In the genomic region with DNA sequence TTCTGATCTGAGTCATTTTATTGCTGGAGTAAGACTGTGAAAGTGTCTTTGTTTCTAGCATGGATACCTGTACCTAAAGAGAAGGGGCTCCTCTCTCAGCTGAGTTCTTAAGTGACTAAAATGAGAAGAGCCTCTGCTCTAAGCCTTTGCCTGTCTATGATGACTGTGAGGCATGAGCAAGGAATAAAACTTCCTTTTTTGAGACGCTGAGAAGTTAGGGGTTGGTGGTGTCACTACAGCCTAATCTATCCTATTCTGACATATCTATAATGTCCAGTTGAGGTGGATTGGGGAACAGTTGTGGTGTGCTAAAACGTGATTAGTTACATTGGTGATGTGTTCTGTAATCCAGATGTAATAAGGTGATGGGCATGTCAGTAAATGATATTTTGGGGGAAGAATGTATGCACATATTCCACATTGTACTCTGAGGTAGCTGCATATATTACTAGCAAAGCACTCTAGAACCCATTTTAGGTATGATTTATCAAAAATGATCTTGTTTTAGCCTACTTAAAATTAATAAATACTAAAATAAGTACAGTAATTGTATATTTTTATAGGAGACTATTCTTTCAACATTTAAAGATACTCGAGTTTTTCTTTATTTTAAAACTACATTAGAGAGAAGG, we compare ENCODE assay signal across 1 cellular context.
TF ChIP-seq lines count a peak whose summit lies in the region.

No MANE protein-coding gene starts in this region.

TF ChIP-seq in K562, 482 proteins besides CTCF, POLR2A, EP300 and RAD21 (continued from another document and continues in another):
- TF ChIP-seq, protein P1, sequence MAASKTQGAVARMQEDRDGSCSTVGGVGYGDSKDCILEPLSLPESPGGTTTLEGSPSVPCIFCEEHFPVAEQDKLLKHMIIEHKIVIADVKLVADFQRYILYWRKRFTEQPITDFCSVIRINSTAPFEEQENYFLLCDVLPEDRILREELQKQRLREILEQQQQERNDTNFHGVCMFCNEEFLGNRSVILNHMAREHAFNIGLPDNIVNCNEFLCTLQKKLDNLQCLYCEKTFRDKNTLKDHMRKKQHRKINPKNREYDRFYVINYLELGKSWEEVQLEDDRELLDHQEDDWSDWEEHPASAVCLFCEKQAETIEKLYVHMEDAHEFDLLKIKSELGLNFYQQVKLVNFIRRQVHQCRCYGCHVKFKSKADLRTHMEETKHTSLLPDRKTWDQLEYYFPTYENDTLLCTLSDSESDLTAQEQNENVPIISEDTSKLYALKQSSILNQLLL (CRISPR knock-in tag; IDR thresholded peaks at IDR 0.05; ENCODE audit: borderline replicate concordance), result no peak
- TF ChIP-seq SRSF7 (optimal IDR thresholded peaks at IDR 0.05; ENCODE audit: low read depth, low read length) (no peak), TCF3 (CRISPR knock-in tag; IDR thresholded peaks at IDR 0.05) (peak; percentile 97), NCOA1 (IDR thresholded peaks at IDR 0.05; ENCODE audit: low read depth) (peak; percentile 41; the same call in 1 of the 2 replicates), MTA1 (IDR thresholded peaks at IDR 0.05; ENCODE audit: borderline replicate concordance) (no peak), KLF13 (tag; IDR thresholded peaks at IDR 0.05; ENCODE audit: borderline replicate concordance, low read depth) (no peak), NR0B1 (IDR thresholded peaks at IDR 0.05; ENCODE audit: partially characterized antibody) (no peak), POLR2AphosphoS5 (IDR thresholded peaks at IDR 0.05; ENCODE audit: control insufficient read depth, insufficient read depth, low read depth, low read length) (peak; percentile 89), POLR2G (IDR thresholded peaks at IDR 0.05; ENCODE audit: low read depth, low read length) (no peak), THRAP3 (IDR thresholded peaks at IDR 0.05; ENCODE audit: borderline replicate concordance) (no peak), ZNF232 (CRISPR knock-in tag; IDR thresholded peaks at IDR 0.05) (no peak), CCNT2 (IDR thresholded peaks at IDR 0.05; ENCODE audit: borderline replicate concordance, extremely low read depth, insufficient read length, low read depth, low read length) (peak; percentile 34), RB1 (IDR thresholded peaks at IDR 0.05; ENCODE audit: low read depth) (no peak), ARID1B (IDR thresholded peaks at IDR 0.05) (peak; percentile 96), KLF1 (tag; IDR thresholded peaks at IDR 0.05) (no peak), ZEB2 (IDR thresholded peaks at IDR 0.05) (peak; percentile 27; the same call in 1 of the 2 replicates), ZFP36 (IDR thresholded peaks at IDR 0.05; ENCODE audit: low read depth, low read length, partially characterized antibody) (no peak), ZNF830 (CRISPR knock-in tag; IDR thresholded peaks at IDR 0.05) (no peak), THAP7 (CRISPR knock-in tag; IDR thresholded peaks at IDR 0.05) (no peak), DDX20 (tag; IDR thresholded peaks at IDR 0.05; ENCODE audit: low read depth) (no peak), ZBTB26 (CRISPR knock-in tag; IDR thresholded peaks at IDR 0.05) (no peak), FOXP4 (CRISPR knock-in tag; IDR thresholded peaks at IDR 0.05; ENCODE audit: borderline replicate concordance) (no peak), CHD4 (IDR thresholded peaks at IDR 0.05; ENCODE audit: insufficient read depth, insufficient replicate concordance, low read depth, low read length, poor library complexity, severe bottlenecking) (no peak), ZNF282 (CRISPR knock-in tag; IDR thresholded peaks at IDR 0.05) (no peak), TAF1 (IDR thresholded peaks at IDR 0.05; ENCODE audit: control insufficient read depth, extremely low read depth, insufficient read depth, low read length, severe bottlenecking) (no peak), ZNF347 (CRISPR knock-in tag; IDR thresholded peaks at IDR 0.05; ENCODE audit: low read depth) (no peak), XRCC5 (IDR thresholded peaks at IDR 0.05; ENCODE audit: low read depth, low read length) (no peak), FOSL1 (tag; conservative IDR thresholded peaks at IDR 0.05) (peak; percentile 30; the same call in 1 of the 2 replicates), SMAD3 (CRISPR knock-in tag; conservative IDR thresholded peaks at IDR 0.05) (no peak), RBM25 (IDR thresholded peaks at IDR 0.05; ENCODE audit: low read depth, low read length, severe bottlenecking) (no peak), SAFB2 (IDR thresholded peaks at IDR 0.05; ENCODE audit: borderline replicate concordance, low read depth, low read length, severe bottlenecking) (no peak), NCOA2 (IDR thresholded peaks at IDR 0.05; ENCODE audit: partially characterized antibody in 2 of 2) (peak in 1 of 2 experiments; percentile 10), RAD51 (IDR thresholded peaks at IDR 0.05; ENCODE audit: borderline replicate concordance, low read depth) (no peak), NFYB (IDR thresholded peaks at IDR 0.05; ENCODE audit: extremely low read depth, insufficient read length) (no peak), MYNN (IDR thresholded peaks at IDR 0.05) (peak; percentile 42; the same call in 1 of the 2 replicates), MYNN (CRISPR knock-in tag; IDR thresholded peaks at IDR 0.05) (no peak), CXXC5 (CRISPR knock-in tag; IDR thresholded peaks at IDR 0.05) (0 out of 2 replicates have a peak, but pooled peaks have one; percentile 33), SOX6 (IDR thresholded peaks at IDR 0.05) (peak; percentile 88), FOXP1 (CRISPR knock-in tag; IDR thresholded peaks at IDR 0.05) (no peak), ZBED1 (IDR thresholded peaks at IDR 0.05) (no peak), RBM39 (optimal IDR thresholded peaks at IDR 0.05; ENCODE audit: low read depth, low read length) (no peak), ERF (CRISPR knock-in tag; IDR thresholded peaks at IDR 0.05) (no peak), SRSF1 (IDR thresholded peaks at IDR 0.05; ENCODE audit: low read depth, low read length) (no peak), SAFB (IDR thresholded peaks at IDR 0.05; ENCODE audit: borderline replicate concordance, low read depth, low read length) (no peak), ZNF551 (CRISPR knock-in tag; IDR thresholded peaks at IDR 0.05) (no peak)
- TF ChIP-seq, protein P2, sequence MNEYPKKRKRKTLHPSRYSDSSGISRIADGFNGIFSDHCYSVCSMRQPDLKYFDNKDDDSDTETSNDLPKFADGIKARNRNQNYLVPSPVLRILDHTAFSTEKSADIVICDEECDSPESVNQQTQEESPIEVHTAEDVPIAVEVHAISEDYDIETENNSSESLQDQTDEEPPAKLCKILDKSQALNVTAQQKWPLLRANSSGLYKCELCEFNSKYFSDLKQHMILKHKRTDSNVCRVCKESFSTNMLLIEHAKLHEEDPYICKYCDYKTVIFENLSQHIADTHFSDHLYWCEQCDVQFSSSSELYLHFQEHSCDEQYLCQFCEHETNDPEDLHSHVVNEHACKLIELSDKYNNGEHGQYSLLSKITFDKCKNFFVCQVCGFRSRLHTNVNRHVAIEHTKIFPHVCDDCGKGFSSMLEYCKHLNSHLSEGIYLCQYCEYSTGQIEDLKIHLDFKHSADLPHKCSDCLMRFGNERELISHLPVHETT (CRISPR knock-in tag; conservative IDR thresholded peaks at IDR 0.05 in 1 of 2, IDR thresholded peaks at IDR 0.05 in 1 of 2), result no peak
- TF ChIP-seq, protein P3, sequence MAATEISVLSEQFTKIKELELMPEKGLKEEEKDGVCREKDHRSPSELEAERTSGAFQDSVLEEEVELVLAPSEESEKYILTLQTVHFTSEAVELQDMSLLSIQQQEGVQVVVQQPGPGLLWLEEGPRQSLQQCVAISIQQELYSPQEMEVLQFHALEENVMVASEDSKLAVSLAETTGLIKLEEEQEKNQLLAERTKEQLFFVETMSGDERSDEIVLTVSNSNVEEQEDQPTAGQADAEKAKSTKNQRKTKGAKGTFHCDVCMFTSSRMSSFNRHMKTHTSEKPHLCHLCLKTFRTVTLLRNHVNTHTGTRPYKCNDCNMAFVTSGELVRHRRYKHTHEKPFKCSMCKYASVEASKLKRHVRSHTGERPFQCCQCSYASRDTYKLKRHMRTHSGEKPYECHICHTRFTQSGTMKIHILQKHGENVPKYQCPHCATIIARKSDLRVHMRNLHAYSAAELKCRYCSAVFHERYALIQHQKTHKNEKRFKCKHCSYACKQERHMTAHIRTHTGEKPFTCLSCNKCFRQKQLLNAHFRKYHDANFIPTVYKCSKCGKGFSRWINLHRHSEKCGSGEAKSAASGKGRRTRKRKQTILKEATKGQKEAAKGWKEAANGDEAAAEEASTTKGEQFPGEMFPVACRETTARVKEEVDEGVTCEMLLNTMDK (IDR thresholded peaks at IDR 0.05; ENCODE audit: borderline replicate concordance, insufficient read depth, low read depth, low read length, poor library complexity, severe bottlenecking), result no peak
- TF ChIP-seq, protein P4, sequence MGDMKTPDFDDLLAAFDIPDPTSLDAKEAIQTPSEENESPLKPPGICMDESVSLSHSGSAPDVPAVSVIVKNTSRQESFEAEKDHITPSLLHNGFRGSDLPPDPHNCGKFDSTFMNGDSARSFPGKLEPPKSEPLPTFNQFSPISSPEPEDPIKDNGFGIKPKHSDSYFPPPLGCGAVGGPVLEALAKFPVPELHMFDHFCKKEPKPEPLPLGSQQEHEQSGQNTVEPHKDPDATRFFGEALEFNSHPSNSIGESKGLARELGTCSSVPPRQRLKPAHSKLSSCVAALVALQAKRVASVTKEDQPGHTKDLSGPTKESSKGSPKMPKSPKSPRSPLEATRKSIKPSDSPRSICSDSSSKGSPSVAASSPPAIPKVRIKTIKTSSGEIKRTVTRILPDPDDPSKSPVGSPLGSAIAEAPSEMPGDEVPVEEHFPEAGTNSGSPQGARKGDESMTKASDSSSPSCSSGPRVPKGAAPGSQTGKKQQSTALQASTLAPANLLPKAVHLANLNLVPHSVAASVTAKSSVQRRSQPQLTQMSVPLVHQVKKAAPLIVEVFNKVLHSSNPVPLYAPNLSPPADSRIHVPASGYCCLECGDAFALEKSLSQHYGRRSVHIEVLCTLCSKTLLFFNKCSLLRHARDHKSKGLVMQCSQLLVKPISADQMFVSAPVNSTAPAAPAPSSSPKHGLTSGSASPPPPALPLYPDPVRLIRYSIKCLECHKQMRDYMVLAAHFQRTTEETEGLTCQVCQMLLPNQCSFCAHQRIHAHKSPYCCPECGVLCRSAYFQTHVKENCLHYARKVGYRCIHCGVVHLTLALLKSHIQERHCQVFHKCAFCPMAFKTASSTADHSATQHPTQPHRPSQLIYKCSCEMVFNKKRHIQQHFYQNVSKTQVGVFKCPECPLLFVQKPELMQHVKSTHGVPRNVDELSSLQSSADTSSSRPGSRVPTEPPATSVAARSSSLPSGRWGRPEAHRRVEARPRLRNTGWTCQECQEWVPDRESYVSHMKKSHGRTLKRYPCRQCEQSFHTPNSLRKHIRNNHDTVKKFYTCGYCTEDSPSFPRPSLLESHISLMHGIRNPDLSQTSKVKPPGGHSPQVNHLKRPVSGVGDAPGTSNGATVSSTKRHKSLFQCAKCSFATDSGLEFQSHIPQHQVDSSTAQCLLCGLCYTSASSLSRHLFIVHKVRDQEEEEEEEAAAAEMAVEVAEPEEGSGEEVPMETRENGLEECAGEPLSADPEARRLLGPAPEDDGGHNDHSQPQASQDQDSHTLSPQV (IDR thresholded peaks at IDR 0.05), result peak; percentile 56
- TF ChIP-seq, protein P5, sequence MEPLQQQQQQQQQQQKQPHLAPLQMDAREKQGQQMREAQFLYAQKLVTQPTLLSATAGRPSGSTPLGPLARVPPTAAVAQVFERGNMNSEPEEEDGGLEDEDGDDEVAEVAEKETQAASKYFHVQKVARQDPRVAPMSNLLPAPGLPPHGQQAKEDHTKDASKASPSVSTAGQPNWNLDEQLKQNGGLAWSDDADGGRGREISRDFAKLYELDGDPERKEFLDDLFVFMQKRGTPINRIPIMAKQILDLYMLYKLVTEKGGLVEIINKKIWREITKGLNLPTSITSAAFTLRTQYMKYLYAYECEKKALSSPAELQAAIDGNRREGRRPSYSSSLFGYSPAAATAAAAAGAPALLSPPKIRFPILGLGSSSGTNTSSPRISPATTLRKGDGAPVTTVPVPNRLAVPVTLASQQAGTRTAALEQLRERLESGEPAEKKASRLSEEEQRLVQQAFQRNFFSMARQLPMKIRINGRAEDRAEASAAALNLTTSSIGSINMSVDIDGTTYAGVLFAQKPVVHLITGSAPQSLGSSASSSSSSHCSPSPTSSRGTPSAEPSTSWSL (CRISPR knock-in tag; IDR thresholded peaks at IDR 0.05; ENCODE audit: borderline replicate concordance), result no peak
